Comparison of ENCODE assay signal across 1 cellular context in genomic region chrX:10103023-10103422, GRCh38.
TF ChIP-seq lines count a peak whose summit lies in the region.

No MANE protein-coding gene starts in this region.

TF ChIP-seq in K562, 482 proteins besides CTCF, POLR2A, EP300 and RAD21 (continued from another document):
- TF ChIP-seq C11orf30 (IDR thresholded peaks at IDR 0.05; ENCODE audit: low read depth) (0 out of 2 replicates have a peak, but pooled peaks have one; percentile 20), MAFG (tag; conservative IDR thresholded peaks at IDR 0.05) (peak; percentile 41), NFE2 (IDR thresholded peaks at IDR 0.05; ENCODE audit: low read depth) (peak; percentile 48; the same call in 1 of the 2 replicates)
